ENCODE assay signal across 8 cellular contexts in the genomic region with DNA sequence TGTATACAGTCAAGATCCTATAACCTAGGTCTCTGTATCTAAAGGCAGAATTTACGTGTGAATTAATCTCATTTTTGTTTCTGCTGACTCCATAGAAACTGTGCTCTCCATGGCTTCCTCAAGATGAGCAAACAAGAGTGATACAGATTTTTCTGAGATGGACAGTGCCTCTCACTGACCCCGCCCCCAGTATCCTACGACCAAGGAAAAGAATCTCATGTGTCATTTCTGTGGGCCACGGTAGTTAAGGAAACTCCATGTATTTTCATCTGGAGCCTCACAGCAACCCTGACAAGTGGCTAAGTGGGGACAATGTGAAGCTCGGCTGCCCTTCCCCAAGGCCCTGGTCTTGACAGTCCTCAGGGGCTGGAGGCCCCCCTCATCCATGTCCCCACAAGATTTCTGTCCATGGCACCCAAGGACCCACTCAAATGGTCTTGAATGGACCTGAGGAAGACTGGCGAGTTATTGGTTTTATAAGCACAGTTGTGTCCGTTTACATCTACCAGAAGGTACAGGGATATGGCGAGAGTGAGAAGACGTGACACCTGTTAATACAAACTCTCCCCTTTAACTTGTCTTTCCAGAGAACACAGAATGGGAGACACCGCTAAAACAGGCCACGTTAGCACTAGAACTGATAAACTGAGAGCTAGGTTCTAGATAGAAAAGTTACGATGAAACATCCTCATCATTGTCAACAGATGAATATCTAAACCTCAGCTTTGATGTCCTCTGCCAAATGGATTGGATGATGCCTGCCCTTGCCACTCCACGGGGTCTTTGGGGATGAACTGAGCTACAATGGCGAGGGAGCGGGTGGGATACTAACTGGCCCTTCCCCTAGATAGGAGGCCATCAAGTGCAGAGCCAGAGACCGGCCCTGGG.
A peak's percentile ranks its signal among the peaks of the same experiment; 100 is the strongest.
DNase-seq lines count a peak whose midpoint lies in the region; ATAC-seq and TF ChIP-seq lines count a peak whose summit lies in the region.

No MANE protein-coding gene starts in this region.

- TF ChIP-seq CTCF in brain microvascular endothelial cell (IDR thresholded peaks at IDR 0.05; ENCODE audit: low read depth, low read length, missing control alignments) (no peak), lung (IDR thresholded peaks at IDR 0.05; ENCODE audit: control extremely low read depth, extremely low read depth) (no peak), tibial nerve (IDR thresholded peaks at IDR 0.05) (no peak)

- CTCF ChIA-PET in activated naive CD4-positive, alpha-beta T cell treated with anti-CD3 and anti-CD28 coated beads, Interleukin-2, amount 10 ng/mL, durations not matched to agents 7 days and 5 days (lab: Charles Lee), result interaction anchor here (1.3 to 1.8 kb wide), 3 partner anchors 13 to 170 kb away, joined by 3 to 5 read pairs (median 5); no protein-coding TSS in a partner anchor

- WGBS in lung, 2 donors, result 81 to 88% methylated on average over 16 of the region's 16 CpGs
- WGBS in tibial nerve, 2 donors, result 78% methylated on average over 15 to 16 of the region's 16 CpGs

- no peak for TF ChIP-seq EP300 in tibial nerve (IDR thresholded peaks at IDR 0.05)

- no peaks in the 10 kb centered on the region for H3K27me3 ChIP-seq in brain microvascular endothelial cell (replicated peaks)
- H3K27me3 ChIP-seq in lung (ENCODE audit: control insufficient read depth, insufficient read depth), result no peaks in the 10 kb centered on the region
- no peaks in the 10 kb centered on the region for H3K27me3 ChIP-seq in tibial nerve

- in situ Hi-C loops in brain microvascular endothelial cell (cut with HindIII; ENCODE audit: low pct_ligation_motif_present, low sequenced_read_pairs), result no loop called here

- H3K9me3 ChIP-seq in lung (ENCODE audit: control insufficient read depth in 2 of 2, insufficient read depth in 1 of 2, low read length in 1 of 2) (no peaks in the 10 kb centered on the region), tibial nerve (no peaks in the 10 kb centered on the region)

- no peak for DNase-seq in activated naive CD4-positive, alpha-beta T cell treated with anti-CD3 and anti-CD28 coated beads, Interleukin-2, amount 10 ng/mL, durations not matched to agents 7 days and 5 days
- no peak for DNase-seq in activated naive CD4-positive, alpha-beta T cell (lab: John Stamatoyannopoulos, UW)
- DNase-seq in brain microvascular endothelial cell, result no peak
- peak; percentile 16 for DNase-seq in lung (ENCODE audit: low spot score)
- no peak for DNase-seq in tibial nerve (ENCODE audit: low spot score in 2 of 2)
- DNase-seq in DMS 273 (lab: John Stamatoyannopoulos, UW; ENCODE audit: unreplicated experiment), result no peak

- H3K36me3 Mint-ChIP-seq in activated naive CD4-positive, alpha-beta T cell treated with anti-CD3 and anti-CD28 coated beads, Interleukin-2, amount 10 ng/mL, durations not matched to agents 7 days and 5 days, result peaks cover 15% of the 10 kb centered on the region

- peak overlapping the region; percentile 66 for H3K4me3 ChIP-seq in brain microvascular endothelial cell (ENCODE audit: low read depth, low read length)
- no peak overlapping the region for H3K4me3 ChIP-seq in lung
- peak overlapping the region; percentile 26 to 69 (median 44) for H3K4me3 ChIP-seq in tibial nerve

- H3K4me3 Mint-ChIP-seq in activated naive CD4-positive, alpha-beta T cell treated with anti-CD3 and anti-CD28 coated beads, Interleukin-2, amount 10 ng/mL, durations not matched to agents 7 days and 5 days, result peak overlapping the region; percentile 67

- peaks cover 67% of the 10 kb centered on the region for H3K27me3 Mint-ChIP-seq in activated naive CD4-positive, alpha-beta T cell treated with anti-CD3 and anti-CD28 coated beads, Interleukin-2, amount 10 ng/mL, durations not matched to agents 7 days and 5 days

- TF ChIP-seq POLR2A in tibial nerve (IDR thresholded peaks at IDR 0.05), result no peak

- peaks cover 43% of the 10 kb centered on the region for H3K4me1 Mint-ChIP-seq in activated naive CD4-positive, alpha-beta T cell treated with anti-CD3 and anti-CD28 coated beads, Interleukin-2, amount 10 ng/mL, durations not matched to agents 7 days and 5 days

- H3K9me3 Mint-ChIP-seq in activated naive CD4-positive, alpha-beta T cell treated with anti-CD3 and anti-CD28 coated beads, Interleukin-2, amount 10 ng/mL, durations not matched to agents 7 days and 5 days, result no peaks in the 10 kb centered on the region

- H3K4me1 ChIP-seq in lung (ENCODE audit: control insufficient read depth in 2 of 2, insufficient read depth in 2 of 2, low read length in 2 of 2) (peaks cover 0 to 6% of the 10 kb centered on the region in 2 donors), tibial nerve (peaks cover 0 to 20% (median 5%) of the 10 kb centered on the region in 4 donors)

- H3K27ac ChIP-seq in brain microvascular endothelial cell (no peak overlapping the region), lung (ENCODE audit: low read depth in 1 of 2, low read length in 1 of 2) (peak overlapping the region; percentile 35 to 99), tibial nerve (peak overlapping the region in 3 of 4 donors; percentile 19 to 82 (median 80))

- ATAC-seq in lung (ENCODE audit: insufficient read depth, low FRiP score) (no peak), GM21447 (IDR thresholded peaks at IDR 0.05; ENCODE audit: unreplicated experiment) (no peak), HG03521 (IDR thresholded peaks at IDR 0.05; ENCODE audit: unreplicated experiment) (no peak)

- H3K27ac Mint-ChIP-seq in activated naive CD4-positive, alpha-beta T cell treated with anti-CD3 and anti-CD28 coated beads, Interleukin-2, amount 10 ng/mL, durations not matched to agents 7 days and 5 days, result peak overlapping the region; percentile 67

- H3K36me3 ChIP-seq in brain microvascular endothelial cell (replicated peaks) (no peaks in the 10 kb centered on the region), lung (ENCODE audit: control insufficient read depth in 2 of 2, insufficient read depth in 2 of 2, low read length in 2 of 2) (no peaks in the 10 kb centered on the region), tibial nerve (no peaks in the 10 kb centered on the region)
